Comparison of ENCODE assay signal across 23 cellular contexts in the genomic region with DNA sequence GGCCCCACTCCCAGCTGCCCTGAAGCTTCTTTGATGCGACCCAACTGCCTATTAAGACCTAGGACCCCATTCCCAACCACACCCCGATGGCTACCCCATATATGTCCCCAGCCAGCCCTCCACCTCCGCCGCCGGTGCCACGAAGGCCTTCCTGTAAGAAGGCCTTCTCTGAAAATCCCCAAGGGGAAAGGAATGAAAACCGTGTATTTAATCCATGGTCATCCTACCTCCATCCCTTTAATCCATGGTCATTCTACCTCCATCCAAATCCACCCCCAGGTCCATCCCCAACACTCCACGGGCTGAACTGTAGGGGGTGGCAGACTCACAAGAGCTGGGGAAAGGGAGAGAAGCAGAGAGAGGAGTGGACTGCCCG. TPM values are rescaled to one million over a fixed set of nuclear protein-coding genes. Genes with fewer than 3 reads are reported as not detected.
A peak's percentile ranks its signal among the peaks of the same experiment; 100 is the strongest.
DNase-seq lines count a peak whose midpoint lies in the region; ATAC-seq and TF ChIP-seq lines count a peak whose summit lies in the region.
"Had no signal": no experiment of that assay in that cellular context is flagged by ENCODE, and none has a peak within 500 bp of the region (broad histone marks: within the 10 kb centered on the region; RNA-seq: fewer than 3 reads in every experiment).

No MANE protein-coding gene starts in this region.

- TF ChIP-seq CTCF in SK-N-SH (IDR thresholded peaks at IDR 0.05) = no peak
- no peak for TF ChIP-seq CTCF in CD4-positive, alpha-beta T cell (IDR thresholded peaks at IDR 0.05)

- no peaks in the 10 kb centered on the region for H3K9me2 ChIP-seq in SK-N-SH

- ATAC-seq in SK-N-SH treated with all-trans-retinoic acid at 6 μM for 48 hours = no peak
- ATAC-seq in CD4-positive, alpha-beta T cell (ENCODE audit: poor library complexity) = no peak
- ATAC-seq in activated T-helper 17 cell treated with anti-CD3 and anti-CD28 coated beads, Interleukin-2, amount 50 U/mL, for 72 hours (replicated peaks) = no peak
- no peak for ATAC-seq in GM21717 (IDR thresholded peaks at IDR 0.05; ENCODE audit: unreplicated experiment)
- ATAC-seq: heart left ventricle had no signal

- POLR2A ChIA-PET in SK-N-SH (lab: Yijun Ruan, JAX) = no interaction called here
- POLR2A ChIA-PET in CD4-positive, alpha-beta T cell (lab: Charles Lee) = no interaction called here

- H3K27me3 Mint-ChIP-seq in CD4-positive, alpha-beta T cell = peaks cover 76% of the 10 kb centered on the region
- peaks cover 56% of the 10 kb centered on the region for H3K27me3 Mint-ChIP-seq in activated T-helper 17 cell treated with anti-CD3 and anti-CD28 coated beads, Interleukin-2, amount 50 U/mL, for 72 hours

- no peak overlapping the region for H3K4me3 ChIP-seq in SK-N-SH (ENCODE audit: low read depth in 2 of 2, low read length in 1 of 2)
- H3K4me3 ChIP-seq: upper lobe of left lung had no signal

- no peaks in the 10 kb centered on the region for H3K36me3 ChIP-seq in SK-N-SH (replicated peaks in 1 of 2; ENCODE audit: control insufficient read depth in 1 of 2, insufficient read depth in 2 of 2, low read length in 1 of 2)
- H3K36me3 ChIP-seq: heart left ventricle, upper lobe of left lung had no signal

- no peaks in the 10 kb centered on the region for H3K36me3 Mint-ChIP-seq in CD4-positive, alpha-beta T cell (ENCODE audit: low read depth)
- peaks cover 5% of the 10 kb centered on the region for H3K36me3 Mint-ChIP-seq in activated T-helper 17 cell treated with anti-CD3 and anti-CD28 coated beads, Interleukin-2, amount 50 U/mL, for 72 hours (ENCODE audit: low read depth)

- H3K9ac ChIP-seq in SK-N-SH = no peak overlapping the region

- 13% methylated on average over 5 of the region's 9 CpGs for WGBS in SK-N-SH (ENCODE audit: low lambda C conversion rate)

- H4K20me1 ChIP-seq in SK-N-SH (ENCODE audit: insufficient read depth) = no peaks in the 10 kb centered on the region

- CTCF ChIA-PET in SK-N-SH (lab: Yijun Ruan, JAX) = interaction anchor here (0.6 kb wide), 1 partner anchor 11 kb away, joined by 3 read pairs; no protein-coding TSS in a partner anchor
- CTCF ChIA-PET in CD4-positive, alpha-beta T cell (lab: Charles Lee) = interaction anchor here (0.8 kb wide), 1 partner anchor 177 kb away, joined by 3 read pairs; no protein-coding TSS in a partner anchor

- peaks cover 82% of the 10 kb centered on the region for H3K27me3 ChIP-seq in SK-N-SH (ENCODE audit: insufficient read depth)
- peaks cover 77% of the 10 kb centered on the region for H3K27me3 ChIP-seq in CD4-positive, alpha-beta T cell (ENCODE audit: control insufficient read depth, insufficient read depth, low read length)

- peak overlapping the region; percentile 15 for H3K4me3 Mint-ChIP-seq in CD4-positive, alpha-beta T cell
- H3K4me3 Mint-ChIP-seq in activated T-helper 17 cell treated with anti-CD3 and anti-CD28 coated beads, Interleukin-2, amount 50 U/mL, for 72 hours = peak overlapping the region; percentile 21
- H3K4me3 Mint-ChIP-seq: mesothelial cell of epicardium had no signal

- no peaks in the 10 kb centered on the region for H3F3A ChIP-seq in SK-N-SH (replicated peaks; ENCODE audit: insufficient read depth)

- no peak for TF ChIP-seq EP300 in SK-N-SH (IDR thresholded peaks at IDR 0.05; ENCODE audit: borderline replicate concordance in 1 of 2, low read depth in 1 of 2, low read length in 1 of 2)

- H3K9me3 ChIP-seq in SK-N-SH = no peaks in the 10 kb centered on the region
- H3K9me3 ChIP-seq in CD4-positive, alpha-beta T cell (ENCODE audit: control insufficient read depth, low read length) = no peaks in the 10 kb centered on the region
- H3K9me3 ChIP-seq: heart left ventricle, upper lobe of left lung had no signal

- peaks cover 21% of the 10 kb centered on the region for H3K4me1 Mint-ChIP-seq in CD4-positive, alpha-beta T cell (ENCODE audit: low read depth)
- peaks cover 5% of the 10 kb centered on the region for H3K4me1 Mint-ChIP-seq in activated T-helper 17 cell treated with anti-CD3 and anti-CD28 coated beads, Interleukin-2, amount 50 U/mL, for 72 hours
- H3K4me1 Mint-ChIP-seq: mesothelial cell of epicardium had no signal

- H3K9me3 Mint-ChIP-seq in CD4-positive, alpha-beta T cell = no peaks in the 10 kb centered on the region
- H3K9me3 Mint-ChIP-seq in activated T-helper 17 cell treated with anti-CD3 and anti-CD28 coated beads, Interleukin-2, amount 50 U/mL, for 72 hours = no peaks in the 10 kb centered on the region
- H3K9me3 Mint-ChIP-seq: mesothelial cell of epicardium had no signal

- H3K27ac ChIP-seq in SK-N-SH (ENCODE audit: low read depth in 2 of 2, low read length in 1 of 2) = no peak overlapping the region
- no peak overlapping the region for H3K27ac ChIP-seq in CD4-positive, alpha-beta T cell (ENCODE audit: low read depth, low read length)
- H3K27ac ChIP-seq: heart left ventricle, HL-60, upper lobe of left lung had no signal

- intact Hi-C loops in CD4-positive, alpha-beta T cell (cut with DNase I, micrococcal nuclease) = loop anchor here in 1 of 2 experiments (5.0 kb wide), 1 partner anchor 115 kb away; a partner anchor contains a TSS

- no peak overlapping the region for H3K27ac Mint-ChIP-seq in CD4-positive, alpha-beta T cell
- no peak overlapping the region for H3K27ac Mint-ChIP-seq in activated T-helper 17 cell treated with anti-CD3 and anti-CD28 coated beads, Interleukin-2, amount 50 U/mL, for 72 hours
- H3K27ac Mint-ChIP-seq: mesothelial cell of epicardium had no signal

- no peak overlapping the region for H2AFZ ChIP-seq in SK-N-SH (ENCODE audit: low read depth)

- H3K79me2 ChIP-seq in SK-N-SH (ENCODE audit: insufficient read depth) = no peaks in the 10 kb centered on the region

- no peak overlapping the region for H3K4me2 ChIP-seq in SK-N-SH

- peaks cover 4 to 5% of the 10 kb centered on the region in 2 experiments; a peak in 1 of 4 replicates for H3K4me1 ChIP-seq in SK-N-SH (ENCODE audit: control insufficient read depth in 1 of 2, insufficient read depth in 2 of 2, low read depth in 1 of 2, low read length in 1 of 2)

- TF ChIP-seq RAD21 in SK-N-SH (IDR thresholded peaks at IDR 0.05; ENCODE audit: low read length) = no peak

- DNase-seq in SK-N-SH (peak; percentile 51), mesenteric fat pad (ENCODE audit: low spot score) (peak; percentile 51), AG08395 (ENCODE audit: low spot score) (no peak), Kasumi-1 (lab: John Stamatoyannopoulos, UW) (no peak)
- DNase-seq in CD4-positive, alpha-beta T cell = no peak
- DNase-seq: activated CD4-positive, CD25-positive, alpha-beta regulatory T cell treated with anti-CD3 and anti-CD28 coated beads, Interleukin-2, amount 50 U/mL, for 72 hours; amniotic stem cell; COR-L47; heart left ventricle; KG1; NCI-H1092 treated with DMSO at 0.1 percent for 48 hours; occipital lobe; SHP77 had no signal

TF ChIP-seq in SK-N-SH, 30 proteins besides CTCF, POLR2A, EP300 and RAD21 (continues in another document):
- TF ChIP-seq RXRA (IDR thresholded peaks at IDR 0.05; ENCODE audit: borderline replicate concordance, low read depth) = no peak
- TF ChIP-seq, protein P1, sequence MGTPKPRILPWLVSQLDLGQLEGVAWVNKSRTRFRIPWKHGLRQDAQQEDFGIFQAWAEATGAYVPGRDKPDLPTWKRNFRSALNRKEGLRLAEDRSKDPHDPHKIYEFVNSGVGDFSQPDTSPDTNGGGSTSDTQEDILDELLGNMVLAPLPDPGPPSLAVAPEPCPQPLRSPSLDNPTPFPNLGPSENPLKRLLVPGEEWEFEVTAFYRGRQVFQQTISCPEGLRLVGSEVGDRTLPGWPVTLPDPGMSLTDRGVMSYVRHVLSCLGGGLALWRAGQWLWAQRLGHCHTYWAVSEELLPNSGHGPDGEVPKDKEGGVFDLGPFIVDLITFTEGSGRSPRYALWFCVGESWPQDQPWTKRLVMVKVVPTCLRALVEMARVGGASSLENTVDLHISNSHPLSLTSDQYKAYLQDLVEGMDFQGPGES (IDR thresholded peaks at IDR 0.05; ENCODE audit: low read depth, low read length) = no peak
- TF ChIP-seq SMC3 (IDR thresholded peaks at IDR 0.05; ENCODE audit: low read depth, low read length) = no peak
- TF ChIP-seq CHD2 (IDR thresholded peaks at IDR 0.05; ENCODE audit: low read length, partially characterized antibody) = no peak

TF ChIP-seq in SK-N-SH treated with all-trans-retinoic acid at 6 μM for 48 hours, 23 proteins besides CTCF, POLR2A, EP300 and RAD21 (continues in another document):
- TF ChIP-seq, protein P2, sequence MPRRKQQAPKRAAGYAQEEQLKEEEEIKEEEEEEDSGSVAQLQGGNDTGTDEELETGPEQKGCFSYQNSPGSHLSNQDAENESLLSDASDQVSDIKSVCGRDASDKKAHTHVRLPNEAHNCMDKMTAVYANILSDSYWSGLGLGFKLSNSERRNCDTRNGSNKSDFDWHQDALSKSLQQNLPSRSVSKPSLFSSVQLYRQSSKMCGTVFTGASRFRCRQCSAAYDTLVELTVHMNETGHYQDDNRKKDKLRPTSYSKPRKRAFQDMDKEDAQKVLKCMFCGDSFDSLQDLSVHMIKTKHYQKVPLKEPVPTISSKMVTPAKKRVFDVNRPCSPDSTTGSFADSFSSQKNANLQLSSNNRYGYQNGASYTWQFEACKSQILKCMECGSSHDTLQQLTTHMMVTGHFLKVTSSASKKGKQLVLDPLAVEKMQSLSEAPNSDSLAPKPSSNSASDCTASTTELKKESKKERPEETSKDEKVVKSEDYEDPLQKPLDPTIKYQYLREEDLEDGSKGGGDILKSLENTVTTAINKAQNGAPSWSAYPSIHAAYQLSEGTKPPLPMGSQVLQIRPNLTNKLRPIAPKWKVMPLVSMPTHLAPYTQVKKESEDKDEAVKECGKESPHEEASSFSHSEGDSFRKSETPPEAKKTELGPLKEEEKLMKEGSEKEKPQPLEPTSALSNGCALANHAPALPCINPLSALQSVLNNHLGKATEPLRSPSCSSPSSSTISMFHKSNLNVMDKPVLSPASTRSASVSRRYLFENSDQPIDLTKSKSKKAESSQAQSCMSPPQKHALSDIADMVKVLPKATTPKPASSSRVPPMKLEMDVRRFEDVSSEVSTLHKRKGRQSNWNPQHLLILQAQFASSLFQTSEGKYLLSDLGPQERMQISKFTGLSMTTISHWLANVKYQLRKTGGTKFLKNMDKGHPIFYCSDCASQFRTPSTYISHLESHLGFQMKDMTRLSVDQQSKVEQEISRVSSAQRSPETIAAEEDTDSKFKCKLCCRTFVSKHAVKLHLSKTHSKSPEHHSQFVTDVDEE (CRISPR knock-in tag; IDR thresholded peaks at IDR 0.05) = no peak
- TF ChIP-seq ARNTL (CRISPR knock-in tag; IDR thresholded peaks at IDR 0.05; ENCODE audit: borderline replicate concordance, low read depth) = no peak
- TF ChIP-seq GLIS3 (CRISPR knock-in tag; IDR thresholded peaks at IDR 0.05) = no peak

RNA-seq across cellular contexts. Expression of a gene that starts 0.5 kb away (rescaled TPM):
- polyA plus RNA-seq in SK-N-SH (2012; rRNA removed) = not detected in 2 replicates
- not detected in 2 replicates for polyA plus RNA-seq in SK-N-SH (2012; cell fraction: cytosol; rRNA removed)
- polyA plus RNA-seq in SK-N-SH (2012; cell fraction: nucleus; rRNA removed) = not detected in 2 replicates
- total RNA-seq in CD4-positive, alpha-beta T cell = not detected
- total RNA-seq in activated T-helper 17 cell treated with anti-CD3 and anti-CD28 coated beads, Interleukin-2, amount 50 U/mL, for 72 hours = not detected
- total RNA-seq in mesenteric fat pad = not detected
- total RNA-seq: kidney epithelial cell; mesothelial cell of epicardium; occipital lobe; skeletal muscle tissue; T-helper 2 cell treated with Interferon-gamma antibody and Interleukin-4, amounts not matched to agents 100 ng/mL and 5 ng/mL, for 36 hours; upper lobe of left lung had no signal
- polyA plus RNA-seq: esophagus had no signal

RNA-seq across cellular contexts. Expression of a gene that starts 24.5 kb away (rescaled TPM):
- polyA plus RNA-seq in SK-N-SH (2012; rRNA removed) = 1.3 and 2.0 TPM in 2 replicates
- polyA plus RNA-seq in SK-N-SH (2012; cell fraction: cytosol; rRNA removed) = 0.68 and 1.2 TPM in 2 replicates
- 3.3 and 4.9 TPM in 2 replicates for polyA plus RNA-seq in SK-N-SH (2012; cell fraction: nucleus; rRNA removed)
- 10 to 100 TPM; 18.9 TPM for total RNA-seq in CD4-positive, alpha-beta T cell
- total RNA-seq in activated T-helper 17 cell treated with anti-CD3 and anti-CD28 coated beads, Interleukin-2, amount 50 U/mL, for 72 hours = 10 to 100 TPM in 1 of 2 donors, 1 to 10 TPM in 1; 8.4 to 23.3 TPM
- 14.3 TPM for total RNA-seq in mesenteric fat pad

Comparison
In these comparisons a context has a peak if more than half of its experiments do, and no peak if none do; other contexts are left out.
1. DNase-seq: peak in SK-N-SH (single experiment) and mesenteric fat pad (single experiment); none in CD4-positive, alpha-beta T cell (0 of 10), AG08395 (single experiment) and Kasumi-1 (0 of 2).